ENCODE assay signal across 1 cellular context in genomic region chr12:42349119-42350020, GRCh38.
A peak's percentile ranks its signal among the peaks of the same experiment; 100 is the strongest.
TF ChIP-seq lines count a peak whose summit lies in the region.

No MANE protein-coding gene starts in this region.

TF ChIP-seq in HepG2, 621 proteins besides CTCF, POLR2A, EP300 and RAD21:
- TF ChIP-seq BCL6 (CRISPR knock-in tag; IDR thresholded peaks at IDR 0.05) = peak; percentile 23; the same call in 1 of the 2 replicates
